28 cellular contexts compared by ENCODE assay signal in the genomic region with DNA sequence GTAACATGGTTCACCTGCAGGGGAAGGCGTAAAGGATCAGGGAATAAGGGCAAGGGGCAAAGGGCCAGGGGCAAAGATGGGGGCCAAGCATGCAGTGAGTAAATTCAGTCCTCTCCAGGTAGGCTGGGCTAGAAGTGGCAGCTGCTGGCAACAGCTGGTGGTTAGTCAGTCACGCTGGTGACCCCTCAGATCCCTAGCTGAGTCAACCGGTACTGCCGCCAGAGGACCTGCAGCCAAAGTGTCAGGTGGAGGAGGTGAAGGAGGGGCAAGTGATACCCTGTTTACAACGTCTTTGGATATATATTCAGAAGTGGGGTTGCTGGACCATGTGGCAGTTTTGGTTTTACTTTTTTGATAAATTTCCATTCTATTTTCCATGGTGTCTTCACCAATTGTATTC.
"Had no signal": no experiment of that assay in that cellular context is flagged by ENCODE, and none has a peak within 500 bp of the region (broad histone marks: within the 10 kb centered on the region; RNA-seq: fewer than 3 reads in every experiment).

No MANE protein-coding gene starts in this region.

- DNase-seq: activated CD4-positive, alpha-beta T cell treated with anti-CD3 and anti-CD28 coated beads for 4 hours; activated CD8-positive, alpha-beta memory T cell treated with anti-CD3 and anti-CD28 coated beads, Interleukin-2, amount 50 U/mL, for 48 hours; activated CD8-positive, alpha-beta T cell treated with anti-CD3 and anti-CD28 coated beads, Interleukin-2, amount 10 ng/mL, durations not matched to agents 7 days and 5 days; activated effector memory CD4-positive, alpha-beta T cell treated with Interleukin-2 at 50 U/mL for 16 hours; activated naive CD4-positive, alpha-beta T cell; activated T-cell treated with anti-CD3 and anti-CD28 coated beads, Interleukin-2, amount 50 U/mL, for 1 hour; aorta; caudate nucleus; colonic mucosa; MG63; MV-4-11; NCI-H1092 treated with DMSO at 0.1 percent for 48 hours; NCI-H1417 treated with DMSO at 0.1 percent for 48 hours; NCI-H1694; NCI-H2029; NCI-H2107; NCI-H446; NCI-H748 treated with DMSO at 0.1 percent for 48 hours; OCI-M1; RPMI8226; SK-N-SH; T-helper 1 cell had no signal

- H3K9me3 Mint-ChIP-seq: activated naive CD4-positive, alpha-beta T cell treated with anti-CD3 and anti-CD28 coated beads, Interleukin-2, amount 50 U/mL, for 24 hours; activated T-helper 1 cell treated with anti-CD3 and anti-CD28 coated beads, Interleukin-12 subunit alpha, Interleukin-12 subunit beta, Interleukin-2, Interleukin-4 antibody, amounts not matched to agents 30 ng/mL and 10 ng/mL and 1 ng/mL, durations not matched to agents 14 hours and 24 hours and 36 hours had no signal

- H3K4me1 ChIP-seq: breast epithelium, colonic mucosa had no signal

- H3K4me3 Mint-ChIP-seq: activated CD8-positive, alpha-beta T cell treated with anti-CD3 and anti-CD28 coated beads, Interleukin-2, amount 10 ng/mL, durations not matched to agents 7 days and 5 days; activated naive CD4-positive, alpha-beta T cell treated with anti-CD3 and anti-CD28 coated beads, Interleukin-2, amount 50 U/mL, for 24 hours; activated T-helper 1 cell treated with anti-CD3 and anti-CD28 coated beads, Interleukin-12 subunit alpha, Interleukin-12 subunit beta, Interleukin-2, Interleukin-4 antibody, amounts not matched to agents 30 ng/mL and 10 ng/mL and 1 ng/mL, durations not matched to agents 14 hours and 24 hours and 36 hours had no signal

- H3K27me3 ChIP-seq: colonic mucosa, MG63 had no signal

- H3K27ac ChIP-seq: breast epithelium, colonic mucosa, VCaP had no signal

- H3K4me1 Mint-ChIP-seq: activated naive CD4-positive, alpha-beta T cell treated with anti-CD3 and anti-CD28 coated beads, Interleukin-2, amount 50 U/mL, for 24 hours had no signal

- ATAC-seq: activated CD8-positive, alpha-beta T cell treated with anti-CD3 and anti-CD28 coated beads, Interleukin-2, amount 10 ng/mL, durations not matched to agents 7 days and 5 days; Panc1; Right ventricle myocardium inferior had no signal

- H3K36me3 Mint-ChIP-seq: activated naive CD4-positive, alpha-beta T cell treated with anti-CD3 and anti-CD28 coated beads, Interleukin-2, amount 50 U/mL, for 24 hours had no signal

- H3K27ac Mint-ChIP-seq: activated CD8-positive, alpha-beta T cell treated with anti-CD3 and anti-CD28 coated beads, Interleukin-2, amount 10 ng/mL, durations not matched to agents 7 days and 5 days; activated naive CD4-positive, alpha-beta T cell treated with anti-CD3 and anti-CD28 coated beads, Interleukin-2, amount 50 U/mL, for 24 hours; activated T-helper 1 cell treated with anti-CD3 and anti-CD28 coated beads, Interleukin-12 subunit alpha, Interleukin-12 subunit beta, Interleukin-2, Interleukin-4 antibody, amounts not matched to agents 30 ng/mL and 10 ng/mL and 1 ng/mL, durations not matched to agents 14 hours and 24 hours and 36 hours had no signal
